ENCODE assay signal across 8 cellular contexts in the genomic region with DNA sequence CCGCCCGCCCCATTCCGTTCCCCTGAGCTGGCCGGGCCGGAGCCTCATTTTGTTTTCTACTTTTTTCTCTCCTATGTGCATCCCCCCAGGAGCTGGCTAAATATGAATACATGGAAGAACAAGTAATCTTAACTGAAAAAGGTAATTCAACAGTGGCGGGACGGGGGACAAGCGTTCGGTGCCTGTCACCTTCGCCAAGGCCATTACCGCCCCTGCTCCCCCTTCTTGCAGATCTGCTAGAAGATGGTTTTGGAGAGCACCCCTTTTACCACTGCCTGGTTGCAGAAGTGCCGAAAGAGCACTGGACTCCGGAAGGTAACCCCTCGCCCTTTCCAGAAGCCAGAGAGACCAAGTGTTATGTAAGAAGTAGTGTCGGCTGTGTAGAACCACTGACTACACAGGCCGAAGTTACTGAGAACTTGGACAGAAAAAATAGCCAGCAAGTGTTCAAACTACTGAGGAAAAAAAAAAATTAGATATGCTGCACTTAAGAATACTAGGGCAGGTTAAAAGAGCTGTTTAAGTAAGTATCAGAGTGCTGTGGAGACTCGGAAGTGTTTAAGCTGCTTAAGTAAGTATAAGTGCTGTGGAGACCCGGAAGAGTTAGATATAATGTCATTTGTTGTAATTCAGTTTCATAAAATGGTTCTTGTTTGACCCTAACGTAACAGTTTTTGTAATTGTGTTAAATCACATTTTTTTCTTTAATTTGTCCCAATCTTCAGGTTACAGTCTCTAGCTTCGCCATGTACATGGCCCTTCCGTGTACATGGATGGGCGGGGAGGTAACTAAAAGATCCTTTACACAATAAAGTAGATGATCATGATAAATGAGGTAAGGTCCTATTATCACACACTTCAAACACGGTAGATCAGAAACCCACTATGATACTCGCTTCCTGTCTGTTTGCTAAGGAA. TPM values are rescaled to one million over a fixed set of nuclear protein-coding genes. Genes with fewer than 3 reads are reported as not detected.
DNase-seq lines count a peak whose midpoint lies in the region; ATAC-seq, FAIRE-seq and TF ChIP-seq lines count a peak whose summit lies in the region.

No MANE protein-coding gene starts in this region.

- H3K36me3 ChIP-seq in RWPE2 (ENCODE audit: low read depth) (peaks cover 29% of the 10 kb centered on the region), endocrine pancreas (ENCODE audit: control insufficient read depth, insufficient read depth, low read length) (no peaks in the 10 kb centered on the region)

- peaks cover 13 to 45% (median 29%) of the 10 kb centered on the region in 4 donors for H3K4me1 Mint-ChIP-seq in naive thymus-derived CD8-positive, alpha-beta T cell

- no peaks in the 10 kb centered on the region for H3K27me3 ChIP-seq in RWPE2 (ENCODE audit: insufficient read depth, poor library complexity, severe bottlenecking)
- no peaks in the 10 kb centered on the region for H3K27me3 ChIP-seq in endocrine pancreas (ENCODE audit: control insufficient read depth, insufficient read depth, low read length)

- FAIRE-seq in GM19239 (lab: Jason Lieb, UNC), result peak; percentile 14

- H3K4me3 ChIP-seq in RWPE2 (ENCODE audit: severe bottlenecking), result peak overlapping the region; percentile 61
- H3K4me3 ChIP-seq in endocrine pancreas (ENCODE audit: control insufficient read depth, insufficient read depth, low read length), result peak overlapping the region; percentile 92

- peak overlapping the region; percentile 86 for H3K27ac ChIP-seq in RWPE2 (ENCODE audit: poor library complexity, severe bottlenecking)

- H3K4me1 ChIP-seq in RWPE2 (ENCODE audit: insufficient read depth, poor library complexity, severe bottlenecking), result peaks cover 9% of the 10 kb centered on the region
- H3K4me1 ChIP-seq in endocrine pancreas (ENCODE audit: control insufficient read depth, insufficient read depth, low read length), result no peaks in the 10 kb centered on the region

- DNase-seq in GM19239 (ENCODE audit: insufficient read length, low spot score) (no peak), RWPE2 (ENCODE audit: low spot score) (no peak), putamen (ENCODE audit: low spot score) (no peak)
- peak in 3 of 10 donors; percentile 25 to 27 (median 26) for DNase-seq in naive thymus-derived CD8-positive, alpha-beta T cell
- DNase-seq in stimulated activated CD4-positive, alpha-beta T cell treated with anti-CD3 and anti-CD28 coated beads, Interleukin-4, amount 100 ng/mL, for 1 hour, result no peak

- peak overlapping the region; percentile 90 to 98 (median 95) for H3K4me3 Mint-ChIP-seq in naive thymus-derived CD8-positive, alpha-beta T cell

- H3K9ac ChIP-seq in endocrine pancreas (ENCODE audit: control insufficient read depth, insufficient read depth, low read length), result peak overlapping the region; percentile 42

- H3K9me3 ChIP-seq in RWPE2 (ENCODE audit: severe bottlenecking) (no peaks in the 10 kb centered on the region), endocrine pancreas (ENCODE audit: control insufficient read depth, low read length) (no peaks in the 10 kb centered on the region)

- POLR2A ChIA-PET in naive thymus-derived CD8-positive, alpha-beta T cell (lab: Charles Lee), result interaction anchor here (1.0 to 3.4 kb wide), 8 partner anchors 11 to 271 kb away, joined by 3 to 27 read pairs (median 14); partner anchors contain the start of genes ACOT9, APOO, CXorf58 and EIF2S3

- H3K36me3 Mint-ChIP-seq in naive thymus-derived CD8-positive, alpha-beta T cell, result peaks cover 12 to 33% (median 14%) of the 10 kb centered on the region in 3 donors

- ATAC-seq in RWPE2 (ENCODE audit: low read depth) (no peak), GM19463 (IDR thresholded peaks at IDR 0.05; ENCODE audit: unreplicated experiment) (no peak), GM19324 (IDR thresholded peaks at IDR 0.05; ENCODE audit: low FRiP score, unreplicated experiment) (no peak)
- no peak for ATAC-seq in naive thymus-derived CD8-positive, alpha-beta T cell

- no peaks in the 10 kb centered on the region for H3K27me3 Mint-ChIP-seq in naive thymus-derived CD8-positive, alpha-beta T cell

- peaks cover 0 to 7% (median 0%) of the 10 kb centered on the region in 9 donors for H3K9me3 Mint-ChIP-seq in naive thymus-derived CD8-positive, alpha-beta T cell

- no peak for TF ChIP-seq CTCF in RWPE2 (IDR thresholded peaks at IDR 0.05; ENCODE audit: poor library complexity, severe bottlenecking)

- H3K27ac Mint-ChIP-seq in naive thymus-derived CD8-positive, alpha-beta T cell, result peak overlapping the region; percentile 90 to 99 (median 98)

RNA-seq across cellular contexts. Expression of gene SAT1, which starts 0.9 kb away (rescaled TPM):
- total RNA-seq in naive thymus-derived CD8-positive, alpha-beta T cell, result 100 to 1,000 TPM; 116 to 121 TPM
- polyA plus RNA-seq in naive thymus-derived CD8-positive, alpha-beta T cell, result 10 to 100 TPM; 50.1 to 91.0 (median 83.3) TPM

RNA-seq across cellular contexts. Expression of gene ACOT9, which starts 40.8 kb away (rescaled TPM):
- 10 to 100 TPM; 14.4 to 14.8 TPM for total RNA-seq in naive thymus-derived CD8-positive, alpha-beta T cell
- 10 to 100 TPM in 1 of 3 donors, 1 to 10 TPM in 2; 5.9 to 13.0 (median 7.5) TPM for polyA plus RNA-seq in naive thymus-derived CD8-positive, alpha-beta T cell
